1 cellular context compared by ENCODE assay signal in genomic region chr6:129667034-129667433, GRCh38.
TF ChIP-seq lines count a peak whose summit lies in the region.

No MANE protein-coding gene starts in this region.

TF ChIP-seq in HCT116, 20 proteins besides CTCF, POLR2A, EP300 and RAD21:
- TF ChIP-seq REST (IDR thresholded peaks at IDR 0.05; ENCODE audit: low read depth) (no peak), CBX3 (IDR thresholded peaks at IDR 0.05; ENCODE audit: low read depth) (no peak), FOSL1 (IDR thresholded peaks at IDR 0.05; ENCODE audit: low read depth) (no peak), ATF3 (IDR thresholded peaks at IDR 0.05) (no peak), SP1 (IDR thresholded peaks at IDR 0.05; ENCODE audit: low read depth) (no peak), SRF (IDR thresholded peaks at IDR 0.05; ENCODE audit: low read depth) (no peak)
